In genomic region chr16:3099395-3099731, GRCh38 we compare ENCODE assay signal across 1 cellular context.
A peak's percentile ranks its signal among the peaks of the same experiment; 100 is the strongest.
TF ChIP-seq lines count a peak whose summit lies in the region.

No MANE protein-coding gene starts in this region.

TF ChIP-seq in WTC11, 78 proteins besides CTCF, POLR2A, EP300 and RAD21:
- TF ChIP-seq USF2 (CRISPR knock-in tag; IDR thresholded peaks at IDR 0.05) (peak; percentile 74), ZNF219 (CRISPR knock-in tag; IDR thresholded peaks at IDR 0.05; ENCODE audit: borderline replicate concordance) (no peak), MLX (CRISPR knock-in tag; IDR thresholded peaks at IDR 0.05) (no peak), CREB1 (CRISPR knock-in tag; IDR thresholded peaks at IDR 0.05) (no peak; the same call in 1 of the 2 replicates), FOXP1 (CRISPR knock-in tag; IDR thresholded peaks at IDR 0.05; ENCODE audit: borderline replicate concordance) (no peak; the same call in 1 of the 2 replicates), USF1 (CRISPR knock-in tag; IDR thresholded peaks at IDR 0.05) (peak; percentile 75), ZBTB21 (CRISPR knock-in tag; IDR thresholded peaks at IDR 0.05; ENCODE audit: borderline replicate concordance) (no peak), FOXJ3 (CRISPR knock-in tag; IDR thresholded peaks at IDR 0.05; ENCODE audit: borderline replicate concordance) (0 out of 2 replicates have a peak, but pooled peaks have one; percentile 6), NR1H2 (CRISPR knock-in tag; IDR thresholded peaks at IDR 0.05) (no peak), E2F5 (CRISPR knock-in tag; IDR thresholded peaks at IDR 0.05) (no peak), ZSCAN18 (CRISPR knock-in tag; IDR thresholded peaks at IDR 0.05) (no peak), PRRX2 (CRISPR knock-in tag; IDR thresholded peaks at IDR 0.05) (no peak), CBFB (CRISPR knock-in tag; IDR thresholded peaks at IDR 0.05; ENCODE audit: low read depth) (no peak)
- TF ChIP-seq, protein P1, sequence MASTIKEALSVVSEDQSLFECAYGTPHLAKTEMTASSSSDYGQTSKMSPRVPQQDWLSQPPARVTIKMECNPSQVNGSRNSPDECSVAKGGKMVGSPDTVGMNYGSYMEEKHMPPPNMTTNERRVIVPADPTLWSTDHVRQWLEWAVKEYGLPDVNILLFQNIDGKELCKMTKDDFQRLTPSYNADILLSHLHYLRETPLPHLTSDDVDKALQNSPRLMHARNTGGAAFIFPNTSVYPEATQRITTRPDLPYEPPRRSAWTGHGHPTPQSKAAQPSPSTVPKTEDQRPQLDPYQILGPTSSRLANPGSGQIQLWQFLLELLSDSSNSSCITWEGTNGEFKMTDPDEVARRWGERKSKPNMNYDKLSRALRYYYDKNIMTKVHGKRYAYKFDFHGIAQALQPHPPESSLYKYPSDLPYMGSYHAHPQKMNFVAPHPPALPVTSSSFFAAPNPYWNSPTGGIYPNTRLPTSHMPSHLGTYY (CRISPR knock-in tag; IDR thresholded peaks at IDR 0.05): peak; percentile 63; the same call in 1 of the 2 replicates
- TF ChIP-seq, protein P2, sequence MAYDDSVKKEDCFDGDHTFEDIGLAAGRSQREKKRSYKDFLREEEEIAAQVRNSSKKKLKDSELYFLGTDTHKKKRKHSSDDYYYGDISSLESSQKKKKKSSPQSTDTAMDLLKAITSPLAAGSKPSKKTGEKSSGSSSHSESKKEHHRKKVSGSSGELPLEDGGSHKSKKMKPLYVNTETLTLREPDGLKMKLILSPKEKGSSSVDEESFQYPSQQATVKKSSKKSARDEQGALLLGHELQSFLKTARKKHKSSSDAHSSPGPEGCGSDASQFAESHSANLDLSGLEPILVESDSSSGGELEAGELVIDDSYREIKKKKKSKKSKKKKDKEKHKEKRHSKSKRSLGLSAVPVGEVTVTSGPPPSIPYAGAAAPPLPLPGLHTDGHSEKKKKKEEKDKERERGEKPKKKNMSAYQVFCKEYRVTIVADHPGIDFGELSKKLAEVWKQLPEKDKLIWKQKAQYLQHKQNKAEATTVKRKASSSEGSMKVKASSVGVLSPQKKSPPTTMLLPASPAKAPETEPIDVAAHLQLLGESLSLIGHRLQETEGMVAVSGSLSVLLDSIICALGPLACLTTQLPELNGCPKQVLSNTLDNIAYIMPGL (CRISPR knock-in tag; IDR thresholded peaks at IDR 0.05): no peak
- TF ChIP-seq, protein P3, sequence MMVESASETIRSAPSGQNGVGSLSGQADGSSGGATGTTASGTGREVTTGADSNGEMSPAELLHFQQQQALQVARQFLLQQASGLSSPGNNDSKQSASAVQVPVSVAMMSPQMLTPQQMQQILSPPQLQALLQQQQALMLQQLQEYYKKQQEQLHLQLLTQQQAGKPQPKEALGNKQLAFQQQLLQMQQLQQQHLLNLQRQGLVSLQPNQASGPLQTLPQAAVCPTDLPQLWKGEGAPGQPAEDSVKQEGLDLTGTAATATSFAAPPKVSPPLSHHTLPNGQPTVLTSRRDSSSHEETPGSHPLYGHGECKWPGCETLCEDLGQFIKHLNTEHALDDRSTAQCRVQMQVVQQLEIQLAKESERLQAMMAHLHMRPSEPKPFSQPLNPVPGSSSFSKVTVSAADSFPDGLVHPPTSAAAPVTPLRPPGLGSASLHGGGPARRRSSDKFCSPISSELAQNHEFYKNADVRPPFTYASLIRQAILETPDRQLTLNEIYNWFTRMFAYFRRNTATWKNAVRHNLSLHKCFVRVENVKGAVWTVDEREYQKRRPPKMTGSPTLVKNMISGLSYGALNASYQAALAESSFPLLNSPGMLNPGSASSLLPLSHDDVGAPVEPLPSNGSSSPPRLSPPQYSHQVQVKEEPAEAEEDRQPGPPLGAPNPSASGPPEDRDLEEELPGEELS (CRISPR knock-in tag; IDR thresholded peaks at IDR 0.05): no peak
- TF ChIP-seq, protein P4, sequence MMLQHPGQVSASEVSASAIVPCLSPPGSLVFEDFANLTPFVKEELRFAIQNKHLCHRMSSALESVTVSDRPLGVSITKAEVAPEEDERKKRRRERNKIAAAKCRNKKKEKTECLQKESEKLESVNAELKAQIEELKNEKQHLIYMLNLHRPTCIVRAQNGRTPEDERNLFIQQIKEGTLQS (CRISPR knock-in tag; conservative IDR thresholded peaks at IDR 0.05): no peak
- TF ChIP-seq, protein P5, sequence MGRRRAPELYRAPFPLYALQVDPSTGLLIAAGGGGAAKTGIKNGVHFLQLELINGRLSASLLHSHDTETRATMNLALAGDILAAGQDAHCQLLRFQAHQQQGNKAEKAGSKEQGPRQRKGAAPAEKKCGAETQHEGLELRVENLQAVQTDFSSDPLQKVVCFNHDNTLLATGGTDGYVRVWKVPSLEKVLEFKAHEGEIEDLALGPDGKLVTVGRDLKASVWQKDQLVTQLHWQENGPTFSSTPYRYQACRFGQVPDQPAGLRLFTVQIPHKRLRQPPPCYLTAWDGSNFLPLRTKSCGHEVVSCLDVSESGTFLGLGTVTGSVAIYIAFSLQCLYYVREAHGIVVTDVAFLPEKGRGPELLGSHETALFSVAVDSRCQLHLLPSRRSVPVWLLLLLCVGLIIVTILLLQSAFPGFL (CRISPR knock-in tag; IDR thresholded peaks at IDR 0.05; ENCODE audit: borderline replicate concordance): no peak
